ENCODE assay signal across 17 cellular contexts in the genomic region with DNA sequence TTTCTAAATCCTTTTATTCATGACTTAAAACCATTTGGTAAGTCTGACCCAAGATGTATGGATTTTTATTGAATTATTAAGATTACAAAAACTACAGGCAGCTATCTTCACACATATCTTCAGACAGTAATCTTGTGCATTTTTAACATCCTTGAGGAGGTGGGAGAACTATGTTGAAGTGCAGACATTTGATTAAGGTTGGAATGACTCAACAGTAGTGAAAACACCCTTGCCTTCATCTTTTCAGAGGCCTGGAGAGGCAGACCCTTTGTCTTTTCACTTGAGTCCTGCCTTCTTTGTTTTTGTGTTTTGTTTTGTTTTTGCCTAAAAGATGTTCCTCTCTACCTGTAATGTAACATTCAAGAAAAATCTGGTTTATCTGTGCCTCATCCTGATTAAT.
DNase-seq lines count a peak whose midpoint lies in the region; ATAC-seq, FAIRE-seq and TF ChIP-seq lines count a peak whose summit lies in the region.
"Had no signal": no experiment of that assay in that cellular context is flagged by ENCODE, and none has a peak within 500 bp of the region (broad histone marks: within the 10 kb centered on the region; RNA-seq: fewer than 3 reads in every experiment).

No MANE protein-coding gene starts in this region.

- no peak overlapping the region for H4K8ac ChIP-seq in H9 (replicated peaks; ENCODE audit: insufficient read length, low read depth, low read length)

- H3K27me3 ChIP-seq in CD4-positive, CD25-positive, alpha-beta regulatory T cell (ENCODE audit: control insufficient read depth, insufficient read depth, low read length), result no peaks in the 10 kb centered on the region
- H3K27me3 ChIP-seq in H9 (ENCODE audit: insufficient read depth, low read length), result no peaks in the 10 kb centered on the region
- no peaks in the 10 kb centered on the region for H3K27me3 ChIP-seq in GM12878 (replicated peaks in 1 of 2; ENCODE audit: control insufficient read depth in 2 of 2, insufficient read depth in 2 of 2, low read length in 1 of 2)
- H3K27me3 ChIP-seq: ascending aorta; BLaER1 treated with 17β-estradiol and CSF1 and Interleukin-3, amounts not matched to agents 10 nM and 100 nM had no signal

- no peak overlapping the region for H2BK20ac ChIP-seq in H9 (ENCODE audit: low read depth, low read length, poor library complexity, severe bottlenecking)

- POLR2A ChIA-PET in GM12878 (lab: Charles Lee) (no interaction called here), OCI-LY7 (lab: Charles Lee) (no interaction called here)

- no peak overlapping the region for H4K5ac ChIP-seq in H9 (ENCODE audit: insufficient read length, low read depth, low read length)

- SMC1A ChIA-PET in GM12878 (lab: Charles Lee; ENCODE audit: uncharacterized antibody, unreplicated experiment), result no interaction called here

- H4K20me1 ChIP-seq in H9 (ENCODE audit: control insufficient read depth, insufficient read depth, insufficient read length) (no peaks in the 10 kb centered on the region), GM12878 (ENCODE audit: control insufficient read depth, insufficient read depth) (no peaks in the 10 kb centered on the region), OCI-LY7 (ENCODE audit: insufficient read depth, low read length) (no peaks in the 10 kb centered on the region)
- H4K20me1 ChIP-seq: BLaER1 treated with 17β-estradiol and CSF1 and Interleukin-3, amounts not matched to agents 10 nM and 100 nM had no signal

- H3K18ac ChIP-seq in H9 (ENCODE audit: insufficient read length, low read depth, low read length), result no peak overlapping the region

- no peak overlapping the region for H3K4ac ChIP-seq in H9 (ENCODE audit: low read depth, low read length)

- no peak for TF ChIP-seq EP300 in GM12878 (IDR thresholded peaks at IDR 0.05; ENCODE audit: borderline replicate concordance in 1 of 2, control insufficient read depth in 1 of 2, low read depth in 2 of 2, low read length in 2 of 2)

- no peaks in the 10 kb centered on the region for H3K36me3 ChIP-seq in CD4-positive, CD25-positive, alpha-beta regulatory T cell (ENCODE audit: control insufficient read depth, insufficient read depth, low read length)
- H3K36me3 ChIP-seq in GM12878 (ENCODE audit: control insufficient read depth in 2 of 2, insufficient read depth in 2 of 2, low read length in 1 of 2) (no peaks in the 10 kb centered on the region), mesodermal cell (ENCODE audit: control insufficient read depth, insufficient read depth, low read length) (no peaks in the 10 kb centered on the region), OCI-LY7 (ENCODE audit: insufficient read depth, low read length) (no peaks in the 10 kb centered on the region)
- H3K36me3 ChIP-seq: ascending aorta; BLaER1 treated with 17β-estradiol and CSF1 and Interleukin-3, amounts not matched to agents 10 nM and 100 nM had no signal

- H3K27ac ChIP-seq in CD4-positive, CD25-positive, alpha-beta regulatory T cell (ENCODE audit: insufficient read depth, low read length, poor library complexity, severe bottlenecking), result no peak overlapping the region
- H3K27ac ChIP-seq in H9 (ENCODE audit: insufficient read length, low read depth, low read length), result no peak overlapping the region
- H3K27ac ChIP-seq in GM12878 (ENCODE audit: control insufficient read depth, insufficient read depth), result no peak overlapping the region
- peak overlapping the region; percentile 65 for H3K27ac ChIP-seq in mesodermal cell (ENCODE audit: low read depth, low read length, severe bottlenecking)
- H3K27ac ChIP-seq in OCI-LY7 (ENCODE audit: low read depth, low read length, poor library complexity, severe bottlenecking), result no peak overlapping the region
- H3K27ac ChIP-seq: ascending aorta; BLaER1 treated with 17β-estradiol and CSF1 and Interleukin-3, amounts not matched to agents 10 nM and 100 nM; psoas muscle had no signal

- TF ChIP-seq RAD21 in GM12878 (IDR thresholded peaks at IDR 0.05; ENCODE audit: insufficient read depth, low read depth, low read length), result no peak

- BruUV-seq in GM12878 (replicated peaks; lab: Mats Ljungman, UMichigan) (no TSS peak), OCI-LY7 (replicated peaks; lab: Mats Ljungman, UMichigan) (no TSS peak)

- H3K14ac ChIP-seq in H9 (ENCODE audit: insufficient read depth, low read length), result no peak overlapping the region

- peaks cover 7% of the 10 kb centered on the region for H3K4me1 ChIP-seq in CD4-positive, CD25-positive, alpha-beta regulatory T cell (ENCODE audit: control insufficient read depth, insufficient read depth, low read length, poor library complexity, severe bottlenecking)
- H3K4me1 ChIP-seq in H9 (ENCODE audit: insufficient read depth, low read length) (peaks cover 2% of the 10 kb centered on the region; the same call in 1 of the 2 replicates), GM12878 (ENCODE audit: control insufficient read depth, insufficient read depth, low read length) (no peaks in the 10 kb centered on the region), mesodermal cell (ENCODE audit: control insufficient read depth, insufficient read depth, low read length, poor library complexity, severe bottlenecking) (peaks cover 33% of the 10 kb centered on the region), OCI-LY7 (ENCODE audit: insufficient read depth, low read length, poor library complexity, severe bottlenecking) (no peaks in the 10 kb centered on the region)
- H3K4me1 ChIP-seq: ascending aorta had no signal

- peak overlapping the region in 2 of 3 donors; percentile 61 to 75 for H3K27ac Mint-ChIP-seq in CD4-positive, CD25-positive, alpha-beta regulatory T cell
- H3K27ac Mint-ChIP-seq in H9, result peak overlapping the region; percentile 22 to 83 (median 81); a peak in 5 of 7 replicates

- in situ Hi-C loops in GM12878 (cut with MboI), result no loop called here

- CTCF ChIA-PET in GM12878 (lab: Yijun Ruan, JAX), result no interaction called here
- CTCF ChIA-PET in OCI-LY7 (lab: Charles Lee; ENCODE audit: unreplicated experiment), result no interaction called here

- H3K79me2 ChIP-seq in H9 (ENCODE audit: insufficient read depth, low read length) (no peaks in the 10 kb centered on the region), GM12878 (ENCODE audit: control insufficient read depth, insufficient read depth, low read length) (no peaks in the 10 kb centered on the region), OCI-LY7 (ENCODE audit: insufficient read depth, low read depth, low read length) (no peaks in the 10 kb centered on the region)

- no peak overlapping the region for H3K4me3 ChIP-seq in CD4-positive, CD25-positive, alpha-beta regulatory T cell (ENCODE audit: low read depth, low read length)
- no peak overlapping the region for H3K4me3 ChIP-seq in GM12878
- H3K4me3 ChIP-seq in mesodermal cell (ENCODE audit: extremely low read depth, insufficient read depth, low read length, poor library complexity, severe bottlenecking), result no peak overlapping the region
- H3K4me3 ChIP-seq in OCI-LY7 (ENCODE audit: low read depth, low read length, poor library complexity, severe bottlenecking), result no peak overlapping the region
- H3K4me3 ChIP-seq: ascending aorta; BLaER1 treated with 17β-estradiol and CSF1 and Interleukin-3, amounts not matched to agents 10 nM and 100 nM; psoas muscle had no signal

- DNase-seq in CD4-positive, CD25-positive, alpha-beta regulatory T cell, result no peak
- DNase-seq in H9, result no peak
- no peak for DNase-seq in GM12878 (ENCODE audit: low read depth, low spot score)
- no peak for DNase-seq in NCI-H82 treated with DMSO at 0.1 percent for 48 hours (lab: John Stamatoyannopoulos, UW; ENCODE audit: unreplicated experiment)
- no peak for DNase-seq in OCI-LY7 (ENCODE audit: low spot score)
- DNase-seq in stimulated activated naive CD4-positive, alpha-beta T cell (lab: John Stamatoyannopoulos, UW), result no peak
- no peak for DNase-seq in NCI-H510A treated with DMSO at 0.1 percent for 48 hours (lab: John Stamatoyannopoulos, UW)
- DNase-seq: activated CD8-positive, alpha-beta memory T cell treated with anti-CD3 and anti-CD28 coated beads, Interleukin-2, amount 50 U/mL, for 48 hours; head of caudate nucleus; mammary epithelial cell; MV-4-11; NCI-H345; psoas muscle; stimulated activated CD4-positive, alpha-beta T cell treated with anti-CD3 and anti-CD28 coated beads, Interleukin-4, amount 100 ng/mL, for 24 hours had no signal

- no peak overlapping the region for H3K56ac ChIP-seq in H9 (ENCODE audit: insufficient read length, low read depth, low read length)

- no peaks in the 10 kb centered on the region for H3K23me2 ChIP-seq in H9 (ENCODE audit: insufficient read length, low read depth, low read length, poor library complexity, severe bottlenecking)

- no peak overlapping the region for H2BK120ac ChIP-seq in H9 (ENCODE audit: low read depth, low read length, poor library complexity, severe bottlenecking)

- no peak overlapping the region for H3K4me2 ChIP-seq in H9 (ENCODE audit: insufficient read depth, insufficient read length, low read length)
- no peak overlapping the region for H3K4me2 ChIP-seq in GM12878 (ENCODE audit: control insufficient read depth, insufficient read depth)
- H3K4me2 ChIP-seq in OCI-LY7 (ENCODE audit: low read length), result no peak overlapping the region
- H3K4me2 ChIP-seq: BLaER1 treated with 17β-estradiol and CSF1 and Interleukin-3, amounts not matched to agents 10 nM and 100 nM had no signal

- no peak for ATAC-seq in CD4-positive, CD25-positive, alpha-beta regulatory T cell (ENCODE audit: low read depth in 2 of 2)
- ATAC-seq in GM12878, result peak; percentile 81
- ATAC-seq: psoas muscle had no signal

- no peak overlapping the region for H3K9ac ChIP-seq in H9 (ENCODE audit: extremely low read depth, insufficient read length, low read length)
- no peak overlapping the region for H3K9ac ChIP-seq in GM12878 (ENCODE audit: control insufficient read depth, insufficient read depth, low read length)
- H3K9ac ChIP-seq: BLaER1 treated with 17β-estradiol and CSF1 and Interleukin-3, amounts not matched to agents 10 nM and 100 nM had no signal

- no peaks in the 10 kb centered on the region for H3K79me1 ChIP-seq in H9 (ENCODE audit: insufficient read depth, low read depth, low read length, poor library complexity, severe bottlenecking)

- H3K27me3 Mint-ChIP-seq in CD4-positive, CD25-positive, alpha-beta regulatory T cell, result no peaks in the 10 kb centered on the region
- no peaks in the 10 kb centered on the region for H3K27me3 Mint-ChIP-seq in H9 (ENCODE audit: low read depth)

- no peak overlapping the region for H3K4me3 Mint-ChIP-seq in CD4-positive, CD25-positive, alpha-beta regulatory T cell
- no peak overlapping the region for H3K4me3 Mint-ChIP-seq in H9

- no peak overlapping the region for H2AK5ac ChIP-seq in H9 (ENCODE audit: insufficient read length, low read length)

- FAIRE-seq in GM12878 (lab: Jason Lieb, UNC), result peak; percentile 38

- intact Hi-C loops in GM12878 (cut with micrococcal nuclease; ENCODE audit: unreplicated experiment) (loop anchor here (10.0 kb wide), 1 partner anchor 155 kb away; no protein-coding TSS in a partner anchor), OCI-LY7 (cut with micrococcal nuclease; ENCODE audit: unreplicated experiment) (no loop called here)

- RAD21 ChIA-PET in GM12878 (lab: Charles Lee; ENCODE audit: unreplicated experiment), result no interaction called here

- no peak overlapping the region for H3K23ac ChIP-seq in H9 (ENCODE audit: insufficient read length, low read depth, low read length)

- no peak for TF ChIP-seq POLR2A in GM12878 (IDR thresholded peaks at IDR 0.05; ENCODE audit: low read depth, low read length)

- H3T11ph ChIP-seq in H9 (ENCODE audit: low read length), result no peak overlapping the region

- H2AFZ ChIP-seq in H9 (ENCODE audit: low read length) (no peak overlapping the region), GM12878 (ENCODE audit: control insufficient read depth, low read depth, low read length) (no peak overlapping the region), OCI-LY7 (ENCODE audit: low read length) (no peak overlapping the region)

- H2BK5ac ChIP-seq in H9 (ENCODE audit: insufficient read length, low read length), result no peak overlapping the region

- no peaks in the 10 kb centered on the region for H3K9me2 ChIP-seq in OCI-LY7 (ENCODE audit: insufficient read depth, low read length)

- peaks cover 3% of the 10 kb centered on the region for H3K36me3 Mint-ChIP-seq in CD4-positive, CD25-positive, alpha-beta regulatory T cell
- peaks cover 3 to 6% (median 3%) of the 10 kb centered on the region in 3 experiments; a peak in 4 of 7 replicates for H3K36me3 Mint-ChIP-seq in H9 (ENCODE audit: insufficient read depth in 1 of 3, low read depth in 3 of 3)

- no peak for TF ChIP-seq CTCF in H9 (conservative IDR thresholded peaks at IDR 0.05)
- no peak for TF ChIP-seq CTCF in GM12878 (IDR thresholded peaks at IDR 0.05 in 2 of 3, conservative IDR thresholded peaks at IDR 0.05 in 1 of 3; ENCODE audit: control insufficient read depth in 2 of 3, extremely low read depth in 1 of 3, insufficient read depth in 1 of 3, low read depth in 3 of 3, low read length in 3 of 3)
- no peak for TF ChIP-seq CTCF in OCI-LY7 (conservative IDR thresholded peaks at IDR 0.05; ENCODE audit: low read length)

- H2BK15ac ChIP-seq in H9 (ENCODE audit: low read depth, low read length), result no peak overlapping the region

- no peak overlapping the region for H2BK12ac ChIP-seq in H9 (ENCODE audit: insufficient read length, low read depth, low read length)

- no peaks in the 10 kb centered on the region for H3K9me3 ChIP-seq in CD4-positive, CD25-positive, alpha-beta regulatory T cell (ENCODE audit: control insufficient read depth in 2 of 2, low read length in 2 of 2)
- H3K9me3 ChIP-seq in H9 (ENCODE audit: control insufficient read depth, low read depth, low read length) (no peaks in the 10 kb centered on the region), GM12878 (replicated peaks; ENCODE audit: control insufficient read depth, insufficient read depth, low read length) (no peaks in the 10 kb centered on the region), mesodermal cell (ENCODE audit: control insufficient read depth, low read length) (no peaks in the 10 kb centered on the region), OCI-LY7 (ENCODE audit: low read length) (no peaks in the 10 kb centered on the region)
- H3K9me3 ChIP-seq: ascending aorta, psoas muscle had no signal

- no peak overlapping the region for H4K91ac ChIP-seq in H9 (ENCODE audit: insufficient read length, low read depth, low read length)

- peaks cover 0 to 4% (median 0%) of the 10 kb centered on the region in 7 donors for H3K9me3 Mint-ChIP-seq in CD4-positive, CD25-positive, alpha-beta regulatory T cell
- peaks cover 3 to 5% of the 10 kb centered on the region in 2 experiments; a peak in 3 of 5 replicates for H3K9me3 Mint-ChIP-seq in H9

- peaks cover 6 to 22% (median 10%) of the 10 kb centered on the region in 4 donors for H3K4me1 Mint-ChIP-seq in CD4-positive, CD25-positive, alpha-beta regulatory T cell
- peaks cover 33 to 53% of the 10 kb centered on the region in 2 experiments for H3K4me1 Mint-ChIP-seq in H9
